ENCODE assay signal across 23 cellular contexts in the genomic region with DNA sequence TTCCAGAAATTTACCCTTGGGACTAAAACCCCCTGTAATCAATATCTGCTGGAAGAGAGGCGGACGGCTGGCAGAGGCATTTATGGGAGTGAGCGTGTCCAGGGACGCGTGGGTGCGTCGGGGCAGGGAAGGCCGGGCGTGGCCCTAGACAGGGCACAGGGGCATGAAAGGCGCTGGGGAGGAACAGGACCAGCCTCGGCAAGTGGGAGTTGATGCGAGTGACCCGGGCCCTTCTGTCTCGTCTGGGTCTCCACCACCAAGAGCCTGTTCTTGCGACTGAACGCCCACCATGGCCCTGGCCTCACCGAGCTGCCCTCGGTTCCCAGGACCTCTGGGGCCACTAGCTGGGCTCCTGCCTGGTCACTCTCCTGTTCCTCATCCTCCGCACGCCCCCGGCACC. TPM values are rescaled to one million over a fixed set of nuclear protein-coding genes. Genes with fewer than 3 reads are reported as not detected.
DNase-seq lines count a peak whose midpoint lies in the region; ATAC-seq and TF ChIP-seq lines count a peak whose summit lies in the region.
"Had no signal": no experiment of that assay in that cellular context is flagged by ENCODE, and none has a peak within 500 bp of the region (broad histone marks: within the 10 kb centered on the region; RNA-seq: fewer than 3 reads in every experiment).

No MANE protein-coding gene starts in this region.

- H3K27ac ChIP-seq in heart right ventricle (peak overlapping the region in 9 of 10 donors; percentile 35 to 85 (median 64)), left ventricle myocardium inferior (replicated peaks) (peak overlapping the region; percentile 84)
- H3K27ac ChIP-seq: HL-60, pancreas, SK-N-MC had no signal

- H3K36me3 ChIP-seq in heart right ventricle: peaks cover 0 to 12% (median 0%) of the 10 kb centered on the region in 9 donors
- peaks cover 10% of the 10 kb centered on the region for H3K36me3 ChIP-seq in left ventricle myocardium inferior
- H3K36me3 ChIP-seq: pancreas had no signal

- no peak for TF ChIP-seq CTCF in heart right ventricle (IDR thresholded peaks at IDR 0.05)
- TF ChIP-seq CTCF in left ventricle myocardium inferior (IDR thresholded peaks at IDR 0.05; ENCODE audit: borderline replicate concordance): no peak
- no peak for TF ChIP-seq CTCF in GM10266 (IDR thresholded peaks at IDR 0.05; ENCODE audit: control insufficient read depth, insufficient read depth, low read depth, missing control alignments)

- H3K4me1 ChIP-seq in heart right ventricle (peaks cover 21 to 58% (median 45%) of the 10 kb centered on the region in 9 donors), left ventricle myocardium inferior (peaks cover 69% of the 10 kb centered on the region)
- H3K4me1 ChIP-seq: pancreas had no signal

- intact Hi-C loops in heart right ventricle (cut with DNase I) (no loop called here), cardiac septum (cut with DNase I) (no loop called here), left ventricle myocardium inferior (cut with micrococcal nuclease) (no loop called here), sciatic nerve (cut with DNase I) (no loop called here)

- H3K4me3 ChIP-seq in heart right ventricle: no peak overlapping the region
- H3K4me3 ChIP-seq in left ventricle myocardium inferior: peak overlapping the region; percentile 15
- H3K4me3 ChIP-seq: esophagus muscularis mucosa, GM12878, pancreas, SK-N-MC had no signal

- 94 to 96% methylated on average over 19 to 21 of the region's 21 CpGs for WGBS in heart right ventricle, 2 donors

- H3K9me3 ChIP-seq in heart right ventricle (no peaks in the 10 kb centered on the region), left ventricle myocardium inferior (replicated peaks) (no peaks in the 10 kb centered on the region)
- H3K9me3 ChIP-seq: esophagus muscularis mucosa, pancreas had no signal

- DNase-seq in heart right ventricle: no peak
- DNase-seq in cardiac septum (ENCODE audit: low spot score): no peak
- DNase-seq in left ventricle myocardium inferior: no peak
- no peak for DNase-seq in sciatic nerve (ENCODE audit: low spot score)
- DNase-seq in GM10266 (ENCODE audit: extremely low spot score): no peak
- DNase-seq: activated CD4-positive, alpha-beta T cell treated with anti-CD3 and anti-CD28 coated beads for 48 hours; COR-L47; DMS79; effector memory CD4-positive, alpha-beta T cell; naive B cell; NCI-H1417; NCI-H2107; NCI-H510A; pancreas; stimulated activated CD4-positive, alpha-beta T cell treated with anti-CD3 and anti-CD28 coated beads, Interleukin-1b, Interleukin-23, amount 100 ng/mL, for 48 hours; T-helper 17 cell had no signal

- ATAC-seq in heart right ventricle: peak in 3 of 8 donors; percentile 1 to 20 (median 2)
- peak; percentile 5 for ATAC-seq in sciatic nerve
- no peak for ATAC-seq in HG02571 (IDR thresholded peaks at IDR 0.05; ENCODE audit: unreplicated experiment)
- no peak for ATAC-seq in HG02642 (IDR thresholded peaks at IDR 0.05; ENCODE audit: poor library complexity, unreplicated experiment)
- no peak for ATAC-seq in GM19395 (IDR thresholded peaks at IDR 0.05; ENCODE audit: unreplicated experiment)
- ATAC-seq: GM12878, T-helper 17 cell had no signal

- H3K27me3 ChIP-seq in heart right ventricle (no peaks in the 10 kb centered on the region), left ventricle myocardium inferior (ENCODE audit: low read depth) (no peaks in the 10 kb centered on the region)
- H3K27me3 ChIP-seq: esophagus muscularis mucosa, pancreas had no signal

RNA-seq across cellular contexts. Expression of gene OSBPL5, which starts 17.5 kb away (rescaled TPM):
- total RNA-seq in heart right ventricle (10 to 100 TPM; 12.7 to 18.2 (median 15.5) TPM), cardiac septum (16.6 TPM), left ventricle myocardium inferior (11.4 TPM), sciatic nerve (58.3 TPM)
- polyA plus RNA-seq in heart right ventricle: 10 to 100 TPM; 10.4 to 18.7 TPM
- total RNA-seq: GM12878 had no signal
- polyA plus RNA-seq: GM12878 had no signal
